ENCODE assay signal across 9 cellular contexts in genomic region chr1:161016683-161017082, GRCh38. TPM values are rescaled to one million over a fixed set of nuclear protein-coding genes. Genes with fewer than 3 reads are reported as not detected.
DNase-seq lines count a peak whose midpoint lies in the region; ATAC-seq and TF ChIP-seq lines count a peak whose summit lies in the region.
"Not testable (repeated sequence)": the region's sequence is repeated elsewhere in the genome, so short reads cannot be mapped to it uniquely, and the experiment has no call there.
"Had no signal": no experiment of that assay in that cellular context is flagged by ENCODE, and none has a peak within 500 bp of the region (broad histone marks: within the 10 kb centered on the region; RNA-seq: fewer than 3 reads in every experiment).

No MANE protein-coding gene starts in this region.

- not testable (repeated sequence) for TF ChIP-seq POLR2A in stomach (IDR thresholded peaks at IDR 0.05)

- POLR2A ChIA-PET in PC-3 (lab: Charles Lee; ENCODE audit: unreplicated experiment), result not testable (repeated sequence)

- peaks cover 83% of the 10 kb centered on the region for H3K79me2 ChIP-seq in PC-3 (ENCODE audit: low read length)

- not testable (repeated sequence) for BruUV-seq in PC-3 (replicated peaks; lab: Mats Ljungman, UMichigan)

- not testable (repeated sequence) for H3K9me3 ChIP-seq in PC-3 (ENCODE audit: low read length); stomach

- not testable (repeated sequence) for H3K27me3 Mint-ChIP-seq in activated T-cell treated with anti-CD3 and anti-CD28 coated beads, Interleukin-2, amount 50 U/mL, for 72 hours (ENCODE audit: low read depth); mesothelial cell of epicardium (ENCODE audit: low read depth)
- H3K27me3 Mint-ChIP-seq in immature natural killer cell (ENCODE audit: low read depth in 3 of 3), result peaks cover 7 to 19% (median 14%) of the 10 kb centered on the region in 3 donors

- peak; percentile 21 for DNase-seq in ELF-1 (ENCODE audit: low read depth, low spot score)
- peak; percentile 71 for DNase-seq in PC-3
- not testable (repeated sequence) for DNase-seq in activated T-cell treated with anti-CD3 and anti-CD28 coated beads, Interleukin-2, amount 50 U/mL, for 72 hours; immature natural killer cell; mesothelial cell of epicardium (ENCODE audit: low spot score in 2 of 2, unreplicated experiment in 2 of 2); stomach
- peak; percentile 63 for DNase-seq in dermis blood vessel endothelial cell

- H3K4me1 Mint-ChIP-seq in activated T-cell treated with anti-CD3 and anti-CD28 coated beads, Interleukin-2, amount 50 U/mL, for 72 hours (ENCODE audit: low read depth), result peaks cover 63% of the 10 kb centered on the region
- peaks cover 41 to 50% of the 10 kb centered on the region in 2 donors for H3K4me1 Mint-ChIP-seq in immature natural killer cell
- peaks cover 64% of the 10 kb centered on the region for H3K4me1 Mint-ChIP-seq in mesothelial cell of epicardium

- H3K27ac Mint-ChIP-seq in activated T-cell treated with anti-CD3 and anti-CD28 coated beads, Interleukin-2, amount 50 U/mL, for 72 hours, result peak overlapping the region; percentile 34
- H3K27ac Mint-ChIP-seq in immature natural killer cell, result peak overlapping the region in 4 of 6 donors; percentile 44 to 77 (median 62)
- H3K27ac Mint-ChIP-seq in mesothelial cell of epicardium, result peak overlapping the region; percentile 100

- H4K20me1 ChIP-seq in PC-3 (ENCODE audit: low read length), result peaks cover 54% of the 10 kb centered on the region

- H3K9me3 Mint-ChIP-seq in activated T-cell treated with anti-CD3 and anti-CD28 coated beads, Interleukin-2, amount 50 U/mL, for 72 hours; immature natural killer cell; mesothelial cell of epicardium: not testable (repeated sequence)

- H2AFZ ChIP-seq in PC-3 (ENCODE audit: low read length), result not testable (repeated sequence)

- not testable (repeated sequence) for TF ChIP-seq CTCF in PC-3 (conservative IDR thresholded peaks at IDR 0.05; ENCODE audit: low read depth, low read length); mesothelial cell of epicardium (IDR thresholded peaks at IDR 0.05; ENCODE audit: unreplicated experiment); stomach (IDR thresholded peaks at IDR 0.05)

- not testable (repeated sequence) for ATAC-seq in PC-3; activated T-cell treated with anti-CD3 and anti-CD28 coated beads, Interleukin-2, amount 50 U/mL, for 72 hours (replicated peaks in 1 of 2)

- H3K4me3 ChIP-seq in PC-3 (ENCODE audit: low read length); stomach: not testable (repeated sequence)

- not testable (repeated sequence) for H3K36me3 ChIP-seq in PC-3 (ENCODE audit: low read depth, low read length); stomach

- H3K27ac ChIP-seq in PC-3 (ENCODE audit: low read length), result not testable (repeated sequence)
- H3K27ac ChIP-seq in stomach, result peak overlapping the region; percentile 22 to 89 (median 78)

- not testable (repeated sequence) for TF ChIP-seq EP300 in stomach (IDR thresholded peaks at IDR 0.05)

- H3K36me3 Mint-ChIP-seq in activated T-cell treated with anti-CD3 and anti-CD28 coated beads, Interleukin-2, amount 50 U/mL, for 72 hours (ENCODE audit: insufficient read depth in 2 of 2); immature natural killer cell; mesothelial cell of epicardium: not testable (repeated sequence)

- intact Hi-C loops in PC-3 (cut with micrococcal nuclease); stomach (cut with DNase I; ENCODE audit: low total_unique reads): not testable (repeated sequence)

- 16 to 40% (median 21%) methylated on average over 1 of the region's 1 CpG for WGBS in stomach, 5 donors

- H3K9me2 ChIP-seq in PC-3 (replicated peaks; ENCODE audit: low read length), result not testable (repeated sequence)

- not testable (repeated sequence) for H3K27me3 ChIP-seq in PC-3 (ENCODE audit: low read length); stomach

- H3F3A ChIP-seq in PC-3 (ENCODE audit: low read length, unreplicated experiment), result not testable (repeated sequence)

- not testable (repeated sequence) for H3K9ac ChIP-seq in PC-3 (ENCODE audit: low read length)

- peaks cover 54% of the 10 kb centered on the region for H3K4me1 ChIP-seq in PC-3 (ENCODE audit: insufficient read depth, low read length)
- H3K4me1 ChIP-seq in stomach, result peaks cover 53 to 95% (median 64%) of the 10 kb centered on the region in 4 donors

- H3K4me2 ChIP-seq in PC-3 (ENCODE audit: low read length), result not testable (repeated sequence)

- CTCF ChIA-PET in PC-3 (lab: Charles Lee), result not testable (repeated sequence)

- H3K4me3 Mint-ChIP-seq in activated T-cell treated with anti-CD3 and anti-CD28 coated beads, Interleukin-2, amount 50 U/mL, for 72 hours; immature natural killer cell; mesothelial cell of epicardium: not testable (repeated sequence)

RNA-seq across cellular contexts. Expression of gene F11R, which starts 4.3 kb away (rescaled TPM):
- total RNA-seq in PC-3 (2014; rRNA removed) (69.2 and 81.5 TPM in 2 replicates), dermis blood vessel endothelial cell (304 and 318 TPM in 2 replicates), mesothelial cell of epicardium (114 to 132 TPM (median 122 TPM) in 3 replicates), stomach (100 to 1,000 TPM in 1 of 5 donors, 10 to 100 TPM in 3, 1 to 10 TPM in 1; 7.6 to 130 (median 20.9) TPM)
- 10 to 100 TPM; 38.2 to 38.8 TPM for total RNA-seq in activated T-cell treated with anti-CD3 and anti-CD28 coated beads, Interleukin-2, amount 50 U/mL, for 72 hours
- polyA plus RNA-seq in immature natural killer cell (10 to 100 TPM; 11.5 to 53.2 (median 27.7) TPM), stomach (10 to 100 TPM; 13.4 to 41.5 (median 29.2) TPM)

RNA-seq across cellular contexts. Expression of gene TSTD1, which starts 22.1 kb away (rescaled TPM):
- 10.2 and 16.5 TPM in 2 replicates for total RNA-seq in PC-3 (2014; rRNA removed)
- total RNA-seq in activated T-cell treated with anti-CD3 and anti-CD28 coated beads, Interleukin-2, amount 50 U/mL, for 72 hours, result 10 to 100 TPM; 46.3 to 78.0 TPM
- 1.4 and 6.8 TPM in 2 replicates for total RNA-seq in dermis blood vessel endothelial cell
- 100 to 1,000 TPM; 229 to 385 (median 349) TPM for polyA plus RNA-seq in immature natural killer cell
- 53.2 to 60.3 TPM (median 53.7 TPM) in 3 replicates for total RNA-seq in mesothelial cell of epicardium
- total RNA-seq in stomach, result 100 to 1,000 TPM in 1 of 5 donors, 10 to 100 TPM in 3, not detected in 1; 13.2 to 112 (median 42.7) TPM
- 100 to 1,000 TPM; 117 to 186 (median 158) TPM for polyA plus RNA-seq in stomach
- total RNA-seq: HFFc6 had no signal

RNA-seq across cellular contexts. Expression of gene USF1, which starts 29.1 kb away (rescaled TPM):
- 111 and 113 TPM in 2 replicates for total RNA-seq in PC-3 (2014; rRNA removed)
- total RNA-seq in activated T-cell treated with anti-CD3 and anti-CD28 coated beads, Interleukin-2, amount 50 U/mL, for 72 hours, result 10 to 100 TPM; 52.3 to 57.5 TPM
- 94.3 and 125 TPM in 2 replicates for total RNA-seq in dermis blood vessel endothelial cell
- polyA plus RNA-seq in immature natural killer cell, result 10 to 100 TPM in 1 of 3 donors, 1 to 10 TPM in 1, not detected in 1; 7.9 to 12.2 TPM
- 66.4 to 68.0 TPM (median 66.6 TPM) in 3 replicates for total RNA-seq in mesothelial cell of epicardium
- 100 to 1,000 TPM in 1 of 5 donors, 10 to 100 TPM in 3, 1 to 10 TPM in 1; 7.2 to 566 (median 65.2) TPM for total RNA-seq in stomach
- polyA plus RNA-seq in stomach, result 10 to 100 TPM; 48.0 to 73.1 (median 55.9) TPM

RNA-seq across cellular contexts. Expression of gene ARHGAP30, which starts 53.0 kb away (rescaled TPM):
- 0.12 and 0.55 TPM in 2 replicates for total RNA-seq in PC-3 (2014; rRNA removed)
- total RNA-seq in activated T-cell treated with anti-CD3 and anti-CD28 coated beads, Interleukin-2, amount 50 U/mL, for 72 hours, result 100 to 1,000 TPM; 192 to 198 TPM
- not detected in 2 replicates for total RNA-seq in dermis blood vessel endothelial cell
- 100 to 1,000 TPM in 2 of 3 donors, 10 to 100 TPM in 1; 98.0 to 265 (median 103) TPM for polyA plus RNA-seq in immature natural killer cell
- 1.4 to 1.9 TPM (median 1.6 TPM) in 3 replicates for total RNA-seq in mesothelial cell of epicardium
- 10 to 100 TPM in 3 of 5 donors, 1 to 10 TPM in 2; 2.6 to 28.6 (median 12.9) TPM for total RNA-seq in stomach
- 1 to 10 TPM; 2.8 to 5.5 (median 4.6) TPM for polyA plus RNA-seq in stomach
- total RNA-seq: HFFc6, SK-MEL-5 had no signal

Comparison
In these comparisons a context has a peak if more than half of its experiments do, and no peak if none do; other contexts are left out.
1. H3K27ac Mint-ChIP-seq: peak in every context shown above with its lines; median percentile 100 in mesothelial cell of epicardium; 62 in immature natural killer cell; 34 in activated T-cell treated with anti-CD3 and anti-CD28 coated beads, Interleukin-2, amount 50 U/mL, for 72 hours.